Comparison of ENCODE assay signal across 1 cellular context in genomic region chr6:116412270-116412669, GRCh38.
TF ChIP-seq lines count a peak whose summit lies in the region.

No MANE protein-coding gene starts in this region.

TF ChIP-seq in endothelial cell of umbilical vein, 7 proteins besides CTCF, POLR2A, EP300 and RAD21:
- TF ChIP-seq MYC (IDR thresholded peaks at IDR 0.05; ENCODE audit: low read depth, low read length) (no peak), JUN (IDR thresholded peaks at IDR 0.05; ENCODE audit: borderline replicate concordance, insufficient read depth, insufficient read length, low read depth) (no peak), EZH2 (IDR thresholded peaks at IDR 0.05; ENCODE audit: borderline replicate concordance, low read depth, low read length, severe bottlenecking) (no peak), MAX (IDR thresholded peaks at IDR 0.05; ENCODE audit: insufficient read depth, insufficient read length) (no peak), POLR2AphosphoS5 (IDR thresholded peaks at IDR 0.05; ENCODE audit: insufficient read depth, low read depth, low read length) (no peak), GATA2 (IDR thresholded peaks at IDR 0.05; ENCODE audit: insufficient read depth, insufficient read length, low read depth, low read length) (no peak), FOS (IDR thresholded peaks at IDR 0.05; ENCODE audit: borderline replicate concordance, insufficient read depth, low read length) (no peak)
